ENCODE assay signal across 8 cellular contexts in the genomic region with DNA sequence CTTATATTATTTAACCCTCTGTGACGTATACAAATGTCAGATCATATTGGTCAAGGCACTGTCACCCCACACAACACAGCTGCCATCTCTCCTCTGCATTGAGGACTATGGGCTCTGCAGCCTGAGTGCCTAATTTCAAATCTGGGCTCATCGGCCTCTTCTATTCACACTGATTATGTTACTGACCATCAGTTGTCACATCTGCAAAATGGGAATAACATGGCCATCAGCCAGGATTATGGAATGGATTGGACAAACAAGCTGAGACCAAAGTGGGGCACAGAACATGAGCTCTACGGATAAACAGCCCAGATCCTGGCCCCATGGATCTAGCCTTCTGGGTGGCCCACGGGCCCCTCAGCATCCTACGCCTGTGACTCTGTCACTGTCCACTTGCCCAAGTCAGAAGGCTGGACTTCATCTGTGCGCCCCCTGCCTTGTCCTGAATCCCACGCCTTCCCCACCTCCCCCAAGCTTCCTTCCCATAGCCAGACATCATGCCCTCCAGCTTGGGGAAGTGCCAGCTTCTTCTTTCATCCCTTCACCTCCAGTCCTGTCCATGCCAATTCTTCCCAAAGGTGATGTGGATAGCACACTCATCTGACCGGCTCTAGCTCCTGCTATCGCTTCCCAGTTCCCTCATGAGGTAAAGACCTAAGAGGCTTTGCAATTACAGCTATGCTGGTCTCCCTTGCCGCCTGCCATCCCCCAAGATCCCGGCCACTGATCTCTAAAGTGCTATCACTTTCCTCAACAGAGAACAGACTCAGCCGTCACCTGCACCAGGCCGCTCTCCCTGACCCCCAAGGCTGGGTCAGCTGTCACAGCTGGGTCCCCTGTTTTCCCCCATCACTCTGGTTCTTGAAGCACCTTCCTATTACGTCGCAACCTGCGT. TPM values are rescaled to one million over a fixed set of nuclear protein-coding genes. Genes with fewer than 3 reads are reported as not detected.
DNase-seq lines count a peak whose midpoint lies in the region; ATAC-seq, FAIRE-seq and TF ChIP-seq lines count a peak whose summit lies in the region.

No MANE protein-coding gene starts in this region.

- H3K79me2 ChIP-seq in astrocyte (ENCODE audit: insufficient read depth, low read length), result peaks cover 33% of the 10 kb centered on the region

- H3K9ac ChIP-seq in astrocyte (ENCODE audit: low read length), result peak overlapping the region; percentile 92

- peaks cover 12% of the 10 kb centered on the region for H3K4me1 Mint-ChIP-seq in astrocyte (ENCODE audit: low read depth, unreplicated experiment)

- no peaks in the 10 kb centered on the region for H3K27me3 Mint-ChIP-seq in astrocyte (ENCODE audit: low read depth, unreplicated experiment)

- H3K9me3 ChIP-seq in cardiac muscle cell (ENCODE audit: low read depth), result no peaks in the 10 kb centered on the region
- no peaks in the 10 kb centered on the region for H3K9me3 ChIP-seq in astrocyte (ENCODE audit: insufficient read depth, low read depth, low read length)
- no peaks in the 10 kb centered on the region for H3K9me3 ChIP-seq in lower lobe of right lung
- no peaks in the 10 kb centered on the region for H3K9me3 ChIP-seq in upper lobe of left lung

- no peak for TF ChIP-seq POLR2A in upper lobe of left lung (IDR thresholded peaks at IDR 0.05)

- no peaks in the 10 kb centered on the region for H3K9me3 Mint-ChIP-seq in astrocyte (ENCODE audit: unreplicated experiment)

- 28 to 33% methylated on average over 15 to 16 of the region's 16 CpGs for WGBS in upper lobe of left lung, 2 donors

- ATAC-seq in Right ventricle myocardium superior (ENCODE audit: poor library complexity) (no peak), lower lobe of right lung (no peak), upper lobe of left lung (ENCODE audit: low FRiP score in 2 of 2) (no peak)

- TF ChIP-seq CTCF in cardiac muscle cell (IDR thresholded peaks at IDR 0.05; ENCODE audit: low read depth, low read length) (no peak), astrocyte (IDR thresholded peaks at IDR 0.05; ENCODE audit: insufficient read depth, low read depth, low read length) (no peak), lower lobe of right lung (IDR thresholded peaks at IDR 0.05) (no peak), upper lobe of left lung (IDR thresholded peaks at IDR 0.05) (no peak)

- no peak for TF ChIP-seq EP300 in upper lobe of left lung (IDR thresholded peaks at IDR 0.05)

- peak overlapping the region; percentile 100 for H3K4me3 Mint-ChIP-seq in astrocyte (ENCODE audit: unreplicated experiment)

- peak overlapping the region; percentile 91 for H2AFZ ChIP-seq in astrocyte (ENCODE audit: low read depth, low read length)

- H3K4me3 ChIP-seq in cardiac muscle cell, result peak overlapping the region; percentile 89
- peak overlapping the region; percentile 94 for H3K4me3 ChIP-seq in astrocyte (ENCODE audit: insufficient read depth, low read depth, low read length)
- H3K4me3 ChIP-seq in lower lobe of right lung, result peak overlapping the region; percentile 94
- peak overlapping the region; percentile 89 to 97 (median 94) for H3K4me3 ChIP-seq in upper lobe of left lung

- H3K27me3 ChIP-seq in cardiac muscle cell, result no peaks in the 10 kb centered on the region
- no peaks in the 10 kb centered on the region for H3K27me3 ChIP-seq in astrocyte (ENCODE audit: insufficient read depth, low read length)
- no peaks in the 10 kb centered on the region for H3K27me3 ChIP-seq in lower lobe of right lung (ENCODE audit: low read depth)
- H3K27me3 ChIP-seq in upper lobe of left lung, result no peaks in the 10 kb centered on the region

- H3K36me3 ChIP-seq in cardiac muscle cell, result peaks cover 24% of the 10 kb centered on the region
- peaks cover 17% of the 10 kb centered on the region for H3K36me3 ChIP-seq in astrocyte (ENCODE audit: insufficient read depth, low read length)
- H3K36me3 ChIP-seq in lower lobe of right lung, result peaks cover 35% of the 10 kb centered on the region
- H3K36me3 ChIP-seq in upper lobe of left lung, result peaks cover 10 to 33% (median 26%) of the 10 kb centered on the region in 4 donors

- H3K27ac Mint-ChIP-seq in astrocyte (ENCODE audit: unreplicated experiment), result peak overlapping the region; percentile 96

- H3K36me3 Mint-ChIP-seq in astrocyte (ENCODE audit: low read depth, unreplicated experiment), result peaks cover 8% of the 10 kb centered on the region

- FAIRE-seq in astrocyte (lab: Jason Lieb, UNC), result no peak

- H3K4me1 ChIP-seq in cardiac muscle cell (ENCODE audit: low read depth) (peaks cover 3% of the 10 kb centered on the region), astrocyte (ENCODE audit: insufficient read depth, low read length) (peaks cover 13% of the 10 kb centered on the region), lower lobe of right lung (peaks cover 23% of the 10 kb centered on the region), upper lobe of left lung (peaks cover 17 to 44% (median 18%) of the 10 kb centered on the region in 4 donors)

- peak overlapping the region; percentile 97 for H3K4me2 ChIP-seq in astrocyte (ENCODE audit: low read length)

- peak overlapping the region; percentile 5 for H3K27ac ChIP-seq in cardiac muscle cell
- peak overlapping the region; percentile 63 for H3K27ac ChIP-seq in astrocyte (ENCODE audit: low read depth, low read length)
- peak overlapping the region; percentile 83 for H3K27ac ChIP-seq in lower lobe of right lung
- peak overlapping the region; percentile 74 to 86 (median 82) for H3K27ac ChIP-seq in upper lobe of left lung

- peaks cover 28% of the 10 kb centered on the region for H4K20me1 ChIP-seq in astrocyte (ENCODE audit: insufficient read depth, low read length)

- DNase-seq in cardiac muscle cell (ENCODE audit: low read depth in 1 of 2, low spot score in 1 of 2), result no peak
- DNase-seq in Right ventricle myocardium superior, result no peak
- DNase-seq in astrocyte (ENCODE audit: low read depth), result no peak
- no peak for DNase-seq in lower lobe of right lung
- DNase-seq in upper lobe of left lung, result no peak
- no peak for DNase-seq in activated effector memory CD4-positive, alpha-beta T cell treated with Interleukin-2 at 50 U/mL for 16 hours
- DNase-seq in putamen (ENCODE audit: low spot score), result no peak
- DNase-seq in amniotic stem cell (lab: John Stamatoyannopoulos, UW), result no peak

- intact Hi-C loops in Right ventricle myocardium superior (cut with DNase I) (no loop called here), lower lobe of right lung (cut with DNase I) (no loop called here)

RNA-seq across cellular contexts. Expression of a gene that starts 0.9 kb away (rescaled TPM):
- total RNA-seq in cardiac muscle cell (81.9 and 87.9 TPM in 2 replicates), Right ventricle myocardium superior (34.6 TPM), astrocyte (76.7 and 80.4 TPM in 2 replicates), lower lobe of right lung (44.4 TPM), upper lobe of left lung (100 to 1,000 TPM in 1 of 6 donors, 10 to 100 TPM in 5; 35.3 to 104 (median 53.4) TPM)
- polyA plus RNA-seq in cardiac muscle cell, result 121 and 133 TPM in 2 replicates

RNA-seq across cellular contexts. Expression of a gene that starts 5.8 kb away (rescaled TPM):
- 615 and 1,390 TPM in 2 replicates for total RNA-seq in cardiac muscle cell
- 338 and 856 TPM in 2 replicates for polyA plus RNA-seq in cardiac muscle cell
- 378 TPM for total RNA-seq in Right ventricle myocardium superior
- total RNA-seq in astrocyte, result 2,193 and 2,309 TPM in 2 replicates
- 872 TPM for total RNA-seq in lower lobe of right lung
- 1,000 to 10,000 TPM in 1 of 6 donors, 100 to 1,000 TPM in 5; 171 to 1,351 (median 423) TPM for total RNA-seq in upper lobe of left lung

RNA-seq across cellular contexts. Expression of a gene that starts 13.0 kb away (rescaled TPM):
- 157 and 191 TPM in 2 replicates for total RNA-seq in cardiac muscle cell
- 182 and 225 TPM in 2 replicates for polyA plus RNA-seq in cardiac muscle cell
- total RNA-seq in Right ventricle myocardium superior, result 174 TPM
- total RNA-seq in astrocyte, result 40.6 and 48.5 TPM in 2 replicates
- 93.3 TPM for total RNA-seq in lower lobe of right lung
- total RNA-seq in upper lobe of left lung, result 100 to 1,000 TPM in 3 of 6 donors, 10 to 100 TPM in 3; 69.1 to 115 (median 98.8) TPM

RNA-seq across cellular contexts. Expression of a gene that starts 13.5 kb away (rescaled TPM):
- 0.53 and 1.1 TPM in 2 replicates for total RNA-seq in cardiac muscle cell
- polyA plus RNA-seq in cardiac muscle cell, result 2.8 and 3.8 TPM in 2 replicates
- not detected for total RNA-seq in Right ventricle myocardium superior
- 0.50 TPM in 1 of 2 replicates, not detected in the other for total RNA-seq in astrocyte
- total RNA-seq in lower lobe of right lung, result not detected
- total RNA-seq in upper lobe of left lung, result not detected

RNA-seq across cellular contexts. Expression of a gene that starts 24.4 kb away (rescaled TPM):
- 78.2 and 84.5 TPM in 2 replicates for total RNA-seq in cardiac muscle cell
- 133 and 145 TPM in 2 replicates for polyA plus RNA-seq in cardiac muscle cell
- 31.1 TPM for total RNA-seq in Right ventricle myocardium superior
- 34.0 and 35.5 TPM in 2 replicates for total RNA-seq in astrocyte
- total RNA-seq in lower lobe of right lung, result 14.8 TPM
- total RNA-seq in upper lobe of left lung, result 10 to 100 TPM; 15.3 to 43.8 (median 26.6) TPM

Comparison
In these comparisons a context has a peak if more than half of its experiments do, and no peak if none do; other contexts are left out.
1. H3K27ac ChIP-seq: peak in every context shown above with its lines; median percentile 83 in lower lobe of right lung; 82 in upper lobe of left lung; 63 in astrocyte; 5 in cardiac muscle cell.